2 cellular contexts compared by ENCODE assay signal in the genomic region with DNA sequence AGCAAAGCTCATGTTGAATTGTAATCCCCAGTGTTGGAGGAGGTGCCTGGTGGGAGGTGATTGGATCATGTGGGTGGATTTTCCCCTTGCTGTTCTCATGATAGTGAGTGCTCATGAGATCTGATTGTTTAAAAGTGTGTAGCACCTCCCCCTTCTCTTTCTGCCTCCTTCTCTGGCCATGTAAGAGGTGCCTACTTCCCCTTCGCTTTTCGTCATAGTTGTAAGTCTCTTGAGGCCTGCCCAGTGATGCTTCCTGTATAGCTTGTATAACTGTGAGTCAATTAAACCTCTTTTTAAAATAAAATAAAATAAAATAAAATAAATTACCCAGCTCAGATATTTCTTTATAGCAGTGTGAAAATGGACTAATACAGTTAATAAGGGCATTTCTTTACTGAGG.
TF ChIP-seq lines count a peak whose summit lies in the region.

No MANE protein-coding gene starts in this region.

TF ChIP-seq in GM23338, 12 proteins besides CTCF, POLR2A, EP300 and RAD21 (continued from another document and continues in another):
- TF ChIP-seq, protein P1, sequence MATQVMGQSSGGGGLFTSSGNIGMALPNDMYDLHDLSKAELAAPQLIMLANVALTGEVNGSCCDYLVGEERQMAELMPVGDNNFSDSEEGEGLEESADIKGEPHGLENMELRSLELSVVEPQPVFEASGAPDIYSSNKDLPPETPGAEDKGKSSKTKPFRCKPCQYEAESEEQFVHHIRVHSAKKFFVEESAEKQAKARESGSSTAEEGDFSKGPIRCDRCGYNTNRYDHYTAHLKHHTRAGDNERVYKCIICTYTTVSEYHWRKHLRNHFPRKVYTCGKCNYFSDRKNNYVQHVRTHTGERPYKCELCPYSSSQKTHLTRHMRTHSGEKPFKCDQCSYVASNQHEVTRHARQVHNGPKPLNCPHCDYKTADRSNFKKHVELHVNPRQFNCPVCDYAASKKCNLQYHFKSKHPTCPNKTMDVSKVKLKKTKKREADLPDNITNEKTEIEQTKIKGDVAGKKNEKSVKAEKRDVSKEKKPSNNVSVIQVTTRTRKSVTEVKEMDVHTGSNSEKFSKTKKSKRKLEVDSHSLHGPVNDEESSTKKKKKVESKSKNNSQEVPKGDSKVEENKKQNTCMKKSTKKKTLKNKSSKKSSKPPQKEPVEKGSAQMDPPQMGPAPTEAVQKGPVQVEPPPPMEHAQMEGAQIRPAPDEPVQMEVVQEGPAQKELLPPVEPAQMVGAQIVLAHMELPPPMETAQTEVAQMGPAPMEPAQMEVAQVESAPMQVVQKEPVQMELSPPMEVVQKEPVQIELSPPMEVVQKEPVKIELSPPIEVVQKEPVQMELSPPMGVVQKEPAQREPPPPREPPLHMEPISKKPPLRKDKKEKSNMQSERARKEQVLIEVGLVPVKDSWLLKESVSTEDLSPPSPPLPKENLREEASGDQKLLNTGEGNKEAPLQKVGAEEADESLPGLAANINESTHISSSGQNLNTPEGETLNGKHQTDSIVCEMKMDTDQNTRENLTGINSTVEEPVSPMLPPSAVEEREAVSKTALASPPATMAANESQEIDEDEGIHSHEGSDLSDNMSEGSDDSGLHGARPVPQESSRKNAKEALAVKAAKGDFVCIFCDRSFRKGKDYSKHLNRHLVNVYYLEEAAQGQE (IDR thresholded peaks at IDR 0.05; ENCODE audit: unreplicated experiment), result no peak
- TF ChIP-seq, protein P2, sequence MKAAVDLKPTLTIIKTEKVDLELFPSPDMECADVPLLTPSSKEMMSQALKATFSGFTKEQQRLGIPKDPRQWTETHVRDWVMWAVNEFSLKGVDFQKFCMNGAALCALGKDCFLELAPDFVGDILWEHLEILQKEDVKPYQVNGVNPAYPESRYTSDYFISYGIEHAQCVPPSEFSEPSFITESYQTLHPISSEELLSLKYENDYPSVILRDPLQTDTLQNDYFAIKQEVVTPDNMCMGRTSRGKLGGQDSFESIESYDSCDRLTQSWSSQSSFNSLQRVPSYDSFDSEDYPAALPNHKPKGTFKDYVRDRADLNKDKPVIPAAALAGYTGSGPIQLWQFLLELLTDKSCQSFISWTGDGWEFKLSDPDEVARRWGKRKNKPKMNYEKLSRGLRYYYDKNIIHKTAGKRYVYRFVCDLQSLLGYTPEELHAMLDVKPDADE (IDR thresholded peaks at IDR 0.05), result no peak
- TF ChIP-seq, protein P3, sequence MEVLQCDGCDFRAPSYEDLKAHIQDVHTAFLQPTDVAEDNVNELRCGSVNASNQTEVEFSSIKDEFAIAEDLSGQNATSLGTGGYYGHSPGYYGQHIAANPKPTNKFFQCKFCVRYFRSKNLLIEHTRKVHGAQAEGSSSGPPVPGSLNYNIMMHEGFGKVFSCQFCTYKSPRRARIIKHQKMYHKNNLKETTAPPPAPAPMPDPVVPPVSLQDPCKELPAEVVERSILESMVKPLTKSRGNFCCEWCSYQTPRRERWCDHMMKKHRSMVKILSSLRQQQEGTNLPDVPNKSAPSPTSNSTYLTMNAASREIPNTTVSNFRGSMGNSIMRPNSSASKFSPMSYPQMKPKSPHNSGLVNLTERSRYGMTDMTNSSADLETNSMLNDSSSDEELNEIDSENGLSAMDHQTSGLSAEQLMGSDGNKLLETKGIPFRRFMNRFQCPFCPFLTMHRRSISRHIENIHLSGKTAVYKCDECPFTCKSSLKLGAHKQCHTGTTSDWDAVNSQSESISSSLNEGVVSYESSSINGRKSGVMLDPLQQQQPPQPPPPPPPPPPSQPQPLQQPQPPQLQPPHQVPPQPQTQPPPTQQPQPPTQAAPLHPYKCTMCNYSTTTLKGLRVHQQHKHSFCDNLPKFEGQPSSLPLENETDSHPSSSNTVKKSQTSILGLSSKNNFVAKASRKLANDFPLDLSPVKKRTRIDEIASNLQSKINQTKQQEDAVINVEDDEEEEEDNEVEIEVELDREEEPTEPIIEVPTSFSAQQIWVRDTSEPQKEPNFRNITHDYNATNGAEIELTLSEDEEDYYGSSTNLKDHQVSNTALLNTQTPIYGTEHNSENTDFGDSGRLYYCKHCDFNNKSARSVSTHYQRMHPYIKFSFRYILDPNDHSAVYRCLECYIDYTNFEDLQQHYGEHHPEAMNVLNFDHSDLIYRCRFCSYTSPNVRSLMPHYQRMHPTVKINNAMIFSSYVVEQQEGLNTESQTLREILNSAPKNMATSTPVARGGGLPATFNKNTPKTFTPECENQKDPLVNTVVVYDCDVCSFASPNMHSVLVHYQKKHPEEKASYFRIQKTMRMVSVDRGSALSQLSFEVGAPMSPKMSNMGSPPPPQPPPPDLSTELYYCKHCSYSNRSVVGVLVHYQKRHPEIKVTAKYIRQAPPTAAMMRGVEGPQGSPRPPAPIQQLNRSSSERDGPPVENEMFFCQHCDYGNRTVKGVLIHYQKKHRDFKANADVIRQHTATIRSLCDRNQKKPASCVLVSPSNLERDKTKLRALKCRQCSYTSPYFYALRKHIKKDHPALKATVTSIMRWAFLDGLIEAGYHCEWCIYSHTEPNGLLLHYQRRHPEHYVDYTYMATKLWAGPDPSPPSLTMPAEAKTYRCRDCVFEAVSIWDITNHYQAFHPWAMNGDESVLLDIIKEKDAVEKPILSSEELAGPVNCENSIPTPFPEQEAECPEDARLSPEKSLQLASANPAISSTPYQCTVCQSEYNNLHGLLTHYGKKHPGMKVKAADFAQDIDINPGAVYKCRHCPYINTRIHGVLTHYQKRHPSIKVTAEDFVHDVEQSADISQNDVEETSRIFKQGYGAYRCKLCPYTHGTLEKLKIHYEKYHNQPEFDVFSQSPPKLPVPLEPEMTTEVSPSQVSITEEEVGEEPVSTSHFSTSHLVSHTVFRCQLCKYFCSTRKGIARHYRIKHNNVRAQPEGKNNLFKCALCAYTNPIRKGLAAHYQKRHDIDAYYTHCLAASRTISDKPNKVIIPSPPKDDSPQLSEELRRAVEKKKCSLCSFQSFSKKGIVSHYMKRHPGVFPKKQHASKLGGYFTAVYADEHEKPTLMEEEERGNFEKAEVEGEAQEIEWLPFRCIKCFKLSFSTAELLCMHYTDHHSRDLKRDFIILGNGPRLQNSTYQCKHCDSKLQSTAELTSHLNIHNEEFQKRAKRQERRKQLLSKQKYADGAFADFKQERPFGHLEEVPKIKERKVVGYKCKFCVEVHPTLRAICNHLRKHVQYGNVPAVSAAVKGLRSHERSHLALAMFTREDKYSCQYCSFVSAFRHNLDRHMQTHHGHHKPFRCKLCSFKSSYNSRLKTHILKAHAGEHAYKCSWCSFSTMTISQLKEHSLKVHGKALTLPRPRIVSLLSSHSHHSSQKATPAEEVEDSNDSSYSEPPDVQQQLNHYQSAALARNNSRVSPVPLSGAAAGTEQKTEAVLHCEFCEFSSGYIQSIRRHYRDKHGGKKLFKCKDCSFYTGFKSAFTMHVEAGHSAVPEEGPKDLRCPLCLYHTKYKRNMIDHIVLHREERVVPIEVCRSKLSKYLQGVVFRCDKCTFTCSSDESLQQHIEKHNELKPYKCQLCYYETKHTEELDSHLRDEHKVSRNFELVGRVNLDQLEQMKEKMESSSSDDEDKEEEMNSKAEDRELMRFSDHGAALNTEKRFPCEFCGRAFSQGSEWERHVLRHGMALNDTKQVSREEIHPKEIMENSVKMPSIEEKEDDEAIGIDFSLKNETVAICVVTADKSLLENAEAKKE (CRISPR knock-in tag; IDR thresholded peaks at IDR 0.05), result no peak
- TF ChIP-seq NANOG (IDR thresholded peaks at IDR 0.05; ENCODE audit: borderline replicate concordance), result no peak
- TF ChIP-seq STAT1 (IDR thresholded peaks at IDR 0.05; ENCODE audit: unreplicated experiment), result no peak
- no peak for TF ChIP-seq EZH2 (IDR thresholded peaks at IDR 0.05; ENCODE audit: low read depth, unreplicated experiment)
- TF ChIP-seq JUNB (IDR thresholded peaks at IDR 0.05; ENCODE audit: unreplicated experiment), result no peak
- TF ChIP-seq EZH2phosphoT487 (IDR thresholded peaks at IDR 0.05; ENCODE audit: unreplicated experiment), result no peak
- no peak for TF ChIP-seq POLR2AphosphoS5 (IDR thresholded peaks at IDR 0.05; ENCODE audit: low read depth)
- no peak for TF ChIP-seq ZNF331 (CRISPR knock-in tag; IDR thresholded peaks at IDR 0.05; ENCODE audit: low read depth)

TF ChIP-seq in endothelial cell of umbilical vein, 7 proteins besides CTCF, POLR2A, EP300 and RAD21:
- TF ChIP-seq, protein P4, sequence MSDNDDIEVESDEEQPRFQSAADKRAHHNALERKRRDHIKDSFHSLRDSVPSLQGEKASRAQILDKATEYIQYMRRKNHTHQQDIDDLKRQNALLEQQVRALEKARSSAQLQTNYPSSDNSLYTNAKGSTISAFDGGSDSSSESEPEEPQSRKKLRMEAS (IDR thresholded peaks at IDR 0.05; ENCODE audit: insufficient read depth, insufficient read length), result no peak
- TF ChIP-seq GATA2 (IDR thresholded peaks at IDR 0.05; ENCODE audit: insufficient read depth, insufficient read length, low read depth, low read length) (no peak), JUN (IDR thresholded peaks at IDR 0.05; ENCODE audit: borderline replicate concordance, insufficient read depth, insufficient read length, low read depth) (no peak), FOS (IDR thresholded peaks at IDR 0.05; ENCODE audit: borderline replicate concordance, insufficient read depth, low read length) (no peak)
